8 cellular contexts compared by ENCODE assay signal in the genomic region with DNA sequence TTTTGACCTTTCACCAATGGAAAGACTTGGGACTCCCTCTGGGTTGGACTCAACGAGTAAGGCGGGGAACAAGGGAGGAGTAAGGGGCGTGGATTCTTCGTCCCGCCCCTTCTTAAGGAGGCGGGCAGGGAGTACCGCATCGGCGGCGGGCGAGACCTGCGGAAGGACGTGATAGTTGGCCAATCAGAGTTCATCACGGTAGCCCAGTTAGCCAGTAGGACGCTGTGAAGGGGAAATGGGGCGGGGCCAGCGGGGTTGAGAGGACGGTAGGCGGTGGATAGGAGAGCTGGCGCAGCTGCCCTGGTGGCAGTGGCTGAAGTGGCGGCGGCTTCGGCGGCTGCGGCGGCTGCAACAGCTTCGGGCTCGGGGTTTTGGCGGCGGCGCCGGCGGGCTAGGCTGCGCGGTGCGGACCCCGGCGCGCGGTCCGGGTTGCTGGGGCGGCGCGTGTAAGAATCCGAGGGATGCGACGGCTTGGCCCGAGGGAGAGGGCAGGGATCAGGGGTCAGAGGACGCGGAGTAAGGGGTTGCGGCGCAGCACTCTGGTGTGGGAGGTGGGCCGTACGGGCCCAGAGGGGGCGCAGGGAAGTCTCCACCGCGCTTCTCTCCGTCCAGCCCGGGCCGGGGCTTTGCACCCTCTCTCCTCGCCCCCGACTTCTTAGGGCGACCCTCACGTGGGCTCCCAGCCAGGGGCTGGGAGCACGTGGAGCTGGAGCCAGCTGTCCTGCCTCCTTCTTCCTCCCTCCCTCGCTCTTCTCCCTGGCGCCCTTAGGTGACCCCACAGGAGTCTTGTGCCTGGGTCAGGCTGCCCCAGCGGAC.
DNase-seq lines count a peak whose midpoint lies in the region; ATAC-seq lines count a peak whose summit lies in the region.

Gene TPCN1, plus strand, starts transcription at position 284 of the 816 bp plus-strand sequence. CDS start 5,389 bp downstream, outside the sequence.

- peak; percentile 100 for DNase-seq in Ammon's horn (ENCODE audit: low spot score)
- peak; percentile 94 for DNase-seq in GM19238 (ENCODE audit: insufficient read length, low spot score)
- peak; percentile 97 for DNase-seq in NCI-H524 treated with DMSO at 0.1 percent for 48 hours (lab: John Stamatoyannopoulos, UW)
- peak; percentile 99 for DNase-seq in activated CD4-positive, alpha-beta T cell treated with anti-CD3 and anti-CD28 coated beads for 4 hours
- DNase-seq in stimulated activated CD4-positive, alpha-beta T cell treated with anti-CD3 and anti-CD28 coated beads, Interleukin-1b, Interleukin-23, amount 100 ng/mL, for 4 hours (ENCODE audit: low read depth in 2 of 2) = peak; percentile 98

- peak; percentile 89 for ATAC-seq in HG03457 (IDR thresholded peaks at IDR 0.05; ENCODE audit: unreplicated experiment)

- H3K27ac ChIP-seq in cingulate gyrus (ENCODE audit: low read depth, low read length) = peak within 1 kb of the TSS; percentile 75
- H3K27ac ChIP-seq in layer of hippocampus (ENCODE audit: low read depth, low read length) = peak within 1 kb of the TSS; percentile 88

- H3K27me3 ChIP-seq in layer of hippocampus (ENCODE audit: control insufficient read depth, insufficient read depth, low read length) = no peaks in the 10 kb centered on the region

Comparison
In these comparisons a context has a peak if more than half of its experiments do, and no peak if none do; other contexts are left out.
1. Peak in every context shown above with its lines: DNase-seq, ATAC-seq and H3K27ac ChIP-seq.